Comparison of ENCODE assay signal across 8 cellular contexts in genomic region chr3:185175370-185175987, GRCh38. TPM values are rescaled to one million over a fixed set of nuclear protein-coding genes. Genes with fewer than 3 reads are reported as not detected.
DNase-seq lines count a peak whose midpoint lies in the region; ATAC-seq and TF ChIP-seq lines count a peak whose summit lies in the region.

No MANE protein-coding gene starts in this region.

- H3K4me3 Mint-ChIP-seq in GM23338 = peak overlapping the region; percentile 53
- H3K4me3 Mint-ChIP-seq in endodermal cell = peak overlapping the region; percentile 13

- H3K27me3 ChIP-seq in GM23338 (ENCODE audit: insufficient read depth) (no peaks in the 10 kb centered on the region), endodermal cell (ENCODE audit: control insufficient read depth, insufficient read depth, low read length, poor library complexity, severe bottlenecking) (peaks cover 4% of the 10 kb centered on the region)

- H2AFZ ChIP-seq in GM23338 = peak overlapping the region; percentile 96

- H3K4me2 ChIP-seq in GM23338 = peak overlapping the region; percentile 68

- no peaks in the 10 kb centered on the region for H3F3A ChIP-seq in GM23338 (replicated peaks; ENCODE audit: low read depth)

- H4K20me1 ChIP-seq in GM23338 (replicated peaks; ENCODE audit: insufficient read depth) = no peaks in the 10 kb centered on the region

- H3K4me3 ChIP-seq in GM23338 = peak overlapping the region; percentile 30
- H3K4me3 ChIP-seq in endodermal cell (ENCODE audit: low read length) = peak overlapping the region; percentile 54

- H3K9me2 ChIP-seq in GM23338 (ENCODE audit: insufficient read depth) = no peaks in the 10 kb centered on the region

- no peak for TF ChIP-seq CTCF in GM23338 (conservative IDR thresholded peaks at IDR 0.05; ENCODE audit: low read depth in 2 of 2)
- no peak for TF ChIP-seq CTCF in endodermal cell (conservative IDR thresholded peaks at IDR 0.05)

- no peaks in the 10 kb centered on the region for H3K79me2 ChIP-seq in GM23338 (replicated peaks; ENCODE audit: insufficient read depth)

- H3K4me1 Mint-ChIP-seq in GM23338 (peaks cover 22% of the 10 kb centered on the region), endodermal cell (peaks cover 11% of the 10 kb centered on the region)

- no peaks in the 10 kb centered on the region for H3K9me3 Mint-ChIP-seq in GM23338
- H3K9me3 Mint-ChIP-seq in endodermal cell = no peaks in the 10 kb centered on the region

- H3K9me3 ChIP-seq in endodermal cell (ENCODE audit: control insufficient read depth, low read length) = no peaks in the 10 kb centered on the region

- WGBS in endodermal cell (ENCODE audit: insufficient coverage in 1 of 2, insufficient read length in 1 of 2), 2 experiments = 53% methylated on average over 3 to 15 of the region's 15 CpGs

- H3K4me1 ChIP-seq in GM23338 (ENCODE audit: insufficient read depth) = peaks cover 11% of the 10 kb centered on the region
- H3K4me1 ChIP-seq in endodermal cell (ENCODE audit: control insufficient read depth, insufficient read depth, low read length) = peaks cover 13% of the 10 kb centered on the region

- H3K9ac ChIP-seq in endodermal cell (ENCODE audit: extremely low read depth, low read length, poor library complexity, severe bottlenecking) = no peak overlapping the region

- H3K27ac ChIP-seq in GM23338 (ENCODE audit: low read depth) (no peak overlapping the region), endodermal cell (ENCODE audit: low read depth, low read length) (peak overlapping the region; percentile 82)

- H3K27me3 Mint-ChIP-seq in GM23338 (ENCODE audit: insufficient read depth, low read depth, poor library complexity) = peaks cover 2% of the 10 kb centered on the region
- no peaks in the 10 kb centered on the region for H3K27me3 Mint-ChIP-seq in endodermal cell (ENCODE audit: insufficient read depth)

- peak; percentile 86 for ATAC-seq in GM23338

- DNase-seq in ELF-1 (ENCODE audit: low read depth, low spot score) (peak; percentile 76), GM23338 (ENCODE audit: low spot score) (peak; percentile 67), NCI-H2227 (lab: John Stamatoyannopoulos, UW; ENCODE audit: unreplicated experiment) (peak; percentile 33), endodermal cell (peak; percentile 77), myocyte (ENCODE audit: low read depth) (peak; percentile 72), H4 (ENCODE audit: low spot score) (no peak), NCI-H1105 treated with DMSO at 0.1 percent for 48 hours (lab: John Stamatoyannopoulos, UW) (no peak), T-helper 9 cell (no peak)

- H3K36me3 ChIP-seq in GM23338 (ENCODE audit: insufficient read depth) (no peaks in the 10 kb centered on the region), endodermal cell (ENCODE audit: control insufficient read depth, insufficient read depth, low read length) (no peaks in the 10 kb centered on the region)

- H3K36me3 Mint-ChIP-seq in GM23338 (ENCODE audit: low read depth) = no peaks in the 10 kb centered on the region
- H3K36me3 Mint-ChIP-seq in endodermal cell (ENCODE audit: low read depth) = no peaks in the 10 kb centered on the region

- H3K27ac Mint-ChIP-seq in GM23338 (peak overlapping the region; percentile 89), endodermal cell (peak overlapping the region; percentile 86)

TF ChIP-seq in GM23338, 12 proteins besides CTCF, POLR2A, EP300 and RAD21:
- no peak for TF ChIP-seq POLR2AphosphoS5 (IDR thresholded peaks at IDR 0.05; ENCODE audit: low read depth)
- TF ChIP-seq ZNF114 (CRISPR knock-in tag; IDR thresholded peaks at IDR 0.05) = no peak

RNA-seq across cellular contexts. Expression of gene C3orf70, which starts 22.6 kb away (rescaled TPM):
- 1.1 and 1.5 TPM in 2 replicates for total RNA-seq in GM23338 (2014; rRNA removed; shearing (Covaris generic))
- polyA plus RNA-seq in GM23338 (2016; fragmentation: Nextera tagmentation; extraction: Ambion mirVana) = 0.42 and 0.45 TPM in 2 replicates
- total RNA-seq in endodermal cell = 1 to 10 TPM in 1 of 2 donors, under 1 TPM in 1; 0.88 to 5.0 TPM
- 5.9 TPM for polyA plus RNA-seq in endodermal cell (2013, experiment 1 of 2)
- 4.8 TPM for polyA plus RNA-seq in endodermal cell (2013, experiment 2 of 2)
- 0.05 TPM in 1 of 2 replicates, not detected in the other for total RNA-seq in myocyte
- not detected for polyA plus RNA-seq in myocyte (2012)
- 1.3 and 2.8 TPM in 2 replicates for total RNA-seq in H4 (2014; rRNA removed; shearing (Covaris generic))

Comparison
In these comparisons a context has a peak if more than half of its experiments do, and no peak if none do; other contexts are left out.
1. DNase-seq: peak in ELF-1 (single experiment), GM23338 (single experiment), NCI-H2227 (single experiment), endodermal cell (single experiment) and myocyte (single experiment); none in H4 (single experiment), NCI-H1105 treated with DMSO at 0.1 percent for 48 hours (single experiment) and T-helper 9 cell (single experiment).